23 cellular contexts compared by ENCODE assay signal in the genomic region with DNA sequence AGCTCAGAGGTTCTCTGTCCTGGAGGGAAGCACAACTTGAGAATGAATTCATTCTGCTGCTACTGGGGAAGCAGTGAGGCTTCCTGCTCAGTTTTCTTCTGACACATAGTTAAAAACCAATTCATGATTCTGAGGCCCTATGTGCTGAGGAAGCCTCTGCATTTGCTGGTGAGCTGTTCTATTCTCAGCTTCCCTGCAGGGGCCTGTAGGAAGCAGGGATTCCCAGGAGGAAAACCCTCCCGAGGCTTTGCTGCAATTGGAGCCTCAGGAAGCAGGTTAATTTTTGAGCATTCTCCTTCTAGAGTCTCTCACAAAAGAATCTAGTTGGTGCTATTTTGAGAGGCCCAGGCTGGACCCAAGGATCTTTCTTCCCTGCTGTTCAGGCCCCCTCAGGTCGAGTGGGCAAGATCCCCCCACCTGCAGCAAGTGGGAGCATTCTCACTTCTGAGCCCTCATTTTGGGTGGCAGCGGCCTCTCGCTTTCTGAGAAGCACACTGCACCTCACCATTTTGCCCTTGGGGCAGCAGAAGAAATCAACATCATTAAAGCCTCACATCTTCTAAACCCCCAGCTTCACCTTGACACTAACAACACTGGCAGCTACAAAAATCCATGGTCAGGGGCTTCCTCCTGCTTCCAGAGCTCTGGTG.
DNase-seq lines count a peak whose midpoint lies in the region; ATAC-seq and TF ChIP-seq lines count a peak whose summit lies in the region.
"Had no signal": no experiment of that assay in that cellular context is flagged by ENCODE, and none has a peak within 500 bp of the region (broad histone marks: within the 10 kb centered on the region; RNA-seq: fewer than 3 reads in every experiment).

No MANE protein-coding gene starts in this region.

- no peaks in the 10 kb centered on the region for H3K9me3 Mint-ChIP-seq in neural crest cell
- H3K9me3 Mint-ChIP-seq: activated T-cell treated with anti-CD3 and anti-CD28 coated beads, Interleukin-2, amount 50 U/mL, for 24 hours; CD4-positive, CD25-positive, alpha-beta regulatory T cell; HFFc6 had no signal

- DNase-seq in IMR-90 (peak; percentile 30), choroid plexus epithelial cell (ENCODE audit: low read depth) (peak; percentile 20), neural crest cell (ENCODE audit: low read depth, low spot score) (no peak), GF-D8 (lab: John Stamatoyannopoulos, UW) (no peak), SW480 (ENCODE audit: low spot score) (no peak), NOMO-1 (lab: John Stamatoyannopoulos, UW; ENCODE audit: unreplicated experiment in 2 of 2) (no peak)
- DNase-seq: activated CD4-positive, alpha-beta T cell treated with anti-CD3 and anti-CD28 coated beads for 4 hours; activated T-cell treated with anti-CD3 and anti-CD28 coated beads, Interleukin-2, amount 50 U/mL, for 24 hours; brain microvascular endothelial cell; CD4-positive, CD25-positive, alpha-beta regulatory T cell; DMS 273 treated with DMSO at 0.1 percent for 48 hours; HFFc6; NCI-H1048; NCI-H1930; NCI-H510A; occipital lobe; stimulated activated CD4-positive, alpha-beta T cell treated with anti-CD3 and anti-CD28 coated beads, Interleukin-1b, Interleukin-23, amount 100 ng/mL, for 48 hours; T-helper 17 cell; upper lobe of left lung had no signal

- no TSS peak for BruUV-seq in IMR-90 (replicated peaks; lab: Mats Ljungman, UMichigan)

- H3K36me3 ChIP-seq in ES-I3 (ENCODE audit: insufficient read depth, low read length), result no peaks in the 10 kb centered on the region
- H3K36me3 ChIP-seq in IMR-90 (ENCODE audit: control insufficient read depth, insufficient read depth, low read length), result no peaks in the 10 kb centered on the region
- H3K36me3 ChIP-seq: brain microvascular endothelial cell, SJSA1, upper lobe of left lung had no signal

- no peak overlapping the region for H3K4me2 ChIP-seq in IMR-90 (ENCODE audit: low read depth, low read length)

- no peaks in the 10 kb centered on the region for H3K79me1 ChIP-seq in IMR-90 (ENCODE audit: low read depth in 1 of 2, low read length in 2 of 2)

- H3K27me3 ChIP-seq in IMR-90 (ENCODE audit: control insufficient read depth, insufficient read depth, low read length), result peaks cover 2% of the 10 kb centered on the region; the same call in 1 of the 2 replicates
- H3K27me3 ChIP-seq: brain microvascular endothelial cell, SJSA1, upper lobe of left lung had no signal

- H3K4ac ChIP-seq in IMR-90 (ENCODE audit: low read depth, low read length), result no peak overlapping the region

- H2BK15ac ChIP-seq in IMR-90 (ENCODE audit: low read depth, low read length), result no peak overlapping the region

- no peak overlapping the region for H4K5ac ChIP-seq in IMR-90 (ENCODE audit: low read depth, low read length)

- TF ChIP-seq CTCF in IMR-90 (conservative IDR thresholded peaks at IDR 0.05; ENCODE audit: low read depth, low read length) (no peak), choroid plexus epithelial cell (conservative IDR thresholded peaks at IDR 0.05; ENCODE audit: low read depth, low read length) (no peak), neural crest cell (conservative IDR thresholded peaks at IDR 0.05) (no peak)

- WGBS in IMR-90 (ENCODE audit: extremely low coverage in 2 of 2, insufficient read length in 1 of 2), 2 experiments, result no CpG with 5 or more reads among the region's 4 CpGs

- ATAC-seq in IMR-90 (ENCODE audit: low read depth) (peak; percentile 44; the same call in 1 of the 2 replicates), HG03521 (IDR thresholded peaks at IDR 0.05; ENCODE audit: unreplicated experiment) (no peak)
- ATAC-seq: T-helper 17 cell had no signal

- H3K4me1 ChIP-seq in ES-I3 (ENCODE audit: insufficient read depth, low read length), result peaks cover 16% of the 10 kb centered on the region
- 0 out of 2 replicates have a peak, but pooled peaks cover 2% of the 10 kb centered on the region for H3K4me1 ChIP-seq in IMR-90 (ENCODE audit: control insufficient read depth, insufficient read depth, low read length)
- H3K4me1 ChIP-seq: upper lobe of left lung had no signal

- no peaks in the 10 kb centered on the region for H3K27me3 Mint-ChIP-seq in neural crest cell (ENCODE audit: low read depth)

- H3K23ac ChIP-seq in IMR-90 (ENCODE audit: low read depth, low read length), result no peak overlapping the region

- no peak overlapping the region for H2AK5ac ChIP-seq in IMR-90 (ENCODE audit: low read depth, low read length)

- no peaks in the 10 kb centered on the region for H3K36me3 Mint-ChIP-seq in neural crest cell (ENCODE audit: low read depth)
- H3K36me3 Mint-ChIP-seq: CD4-positive, CD25-positive, alpha-beta regulatory T cell had no signal

- peaks cover 11% of the 10 kb centered on the region for H3K4me1 Mint-ChIP-seq in neural crest cell
- H3K4me1 Mint-ChIP-seq: CD4-positive, CD25-positive, alpha-beta regulatory T cell; T-helper 17 cell had no signal

- intact Hi-C loops in IMR-90 (cut with micrococcal nuclease), result no loop called here

- H3K9me3 ChIP-seq in ES-I3 (ENCODE audit: control insufficient read depth, insufficient read depth, low read length) (peaks cover 3% of the 10 kb centered on the region; the same call in 1 of the 2 replicates), IMR-90 (ENCODE audit: control insufficient read depth, insufficient read depth, low read length) (no peaks in the 10 kb centered on the region)
- H3K9me3 ChIP-seq: SJSA1, upper lobe of left lung had no signal

- H2BK5ac ChIP-seq in IMR-90 (ENCODE audit: low read depth, low read length, poor library complexity, severe bottlenecking), result no peak overlapping the region

- CTCF ChIA-PET in IMR-90 (lab: Yijun Ruan, JAX), result no interaction called here

- no peak overlapping the region for H3K56ac ChIP-seq in IMR-90 (ENCODE audit: extremely low read depth, insufficient read depth, low read length)

- no peak overlapping the region for H3K27ac ChIP-seq in IMR-90 (ENCODE audit: insufficient read depth, low read length)
- H3K27ac ChIP-seq: brain microvascular endothelial cell, coronary artery, SJSA1, upper lobe of left lung had no signal

- TF ChIP-seq RAD21 in IMR-90 (IDR thresholded peaks at IDR 0.05; ENCODE audit: low read length), result no peak

- POLR2A ChIA-PET in IMR-90 (lab: Charles Lee; ENCODE audit: unreplicated experiment), result no interaction called here

- H3K9ac ChIP-seq in ES-I3 (ENCODE audit: low read depth, low read length) (peak overlapping the region; percentile 17; the same call in 1 of the 2 replicates), IMR-90 (ENCODE audit: low read depth, low read length) (no peak overlapping the region)

- peaks cover 2% of the 10 kb centered on the region; the same call in 1 of the 2 replicates for H3K9me1 ChIP-seq in IMR-90 (ENCODE audit: insufficient read depth, low read length)

- in situ Hi-C loops in IMR-90 (cut with MboI; ENCODE audit: low sequenced_read_pairs), result no loop called here

- H3K14ac ChIP-seq in IMR-90 (replicated peaks; ENCODE audit: low read depth, low read length), result 0 out of 2 replicates have a peak overlapping the region, but pooled peaks have one; percentile 13

- no peak overlapping the region for H2BK20ac ChIP-seq in IMR-90 (ENCODE audit: low read depth, low read length)

- peak overlapping the region; percentile 27 for H2AFZ ChIP-seq in IMR-90 (replicated peaks; ENCODE audit: low read length, poor library complexity)

- TF ChIP-seq POLR2A in IMR-90 (IDR thresholded peaks at IDR 0.05; ENCODE audit: low read depth, low read length), result no peak

- no peak overlapping the region for H3K18ac ChIP-seq in IMR-90 (ENCODE audit: low read depth, low read length)

- H3K4me3 Mint-ChIP-seq in neural crest cell, result no peak overlapping the region
- H3K4me3 Mint-ChIP-seq: activated T-cell treated with anti-CD3 and anti-CD28 coated beads, Interleukin-2, amount 50 U/mL, for 24 hours; CD4-positive, CD25-positive, alpha-beta regulatory T cell; HFFc6; T-helper 17 cell had no signal

- H2BK120ac ChIP-seq in IMR-90 (ENCODE audit: low read depth, low read length), result no peak overlapping the region

- H2AK9ac ChIP-seq in IMR-90 (replicated peaks; ENCODE audit: low read depth, low read length, poor library complexity), result no peak overlapping the region

- no peak overlapping the region for H4K91ac ChIP-seq in IMR-90 (ENCODE audit: insufficient read depth, low read depth, low read length)

- H4K20me1 ChIP-seq in IMR-90 (ENCODE audit: insufficient read depth, low read length), result no peaks in the 10 kb centered on the region

- H4K8ac ChIP-seq in IMR-90 (ENCODE audit: low read depth in 2 of 2, low read length in 2 of 2), result no peak overlapping the region

- H3K4me3 ChIP-seq in IMR-90 (ENCODE audit: insufficient read depth, low read depth, low read length) (no peak overlapping the region), choroid plexus epithelial cell (ENCODE audit: low read depth, low read length) (no peak overlapping the region)
- H3K4me3 ChIP-seq: coronary artery, SJSA1, upper lobe of left lung had no signal

- H3K27ac Mint-ChIP-seq in neural crest cell (ENCODE audit: unreplicated experiment), result peak overlapping the region; percentile 75
- H3K27ac Mint-ChIP-seq: activated T-cell treated with anti-CD3 and anti-CD28 coated beads, Interleukin-2, amount 50 U/mL, for 24 hours; CD4-positive, CD25-positive, alpha-beta regulatory T cell; HFFc6; T-helper 17 cell had no signal

- dilution Hi-C loops in IMR-90 (cut with HindIII; ENCODE audit: low sequenced_read_pairs, unreplicated experiment), result no loop called here

TF ChIP-seq in IMR-90, 13 proteins besides CTCF, POLR2A, EP300 and RAD21 (continues in another document):
- TF ChIP-seq CHD1 (IDR thresholded peaks at IDR 0.05; ENCODE audit: low read depth, low read length) (no peak), FOS (IDR thresholded peaks at IDR 0.05; ENCODE audit: low read depth, low read length) (no peak), MXI1 (IDR thresholded peaks at IDR 0.05; ENCODE audit: borderline replicate concordance, low read depth, low read length) (no peak), MAZ (IDR thresholded peaks at IDR 0.05; ENCODE audit: borderline replicate concordance, low read depth, low read length) (no peak), BHLHE40 (IDR thresholded peaks at IDR 0.05; ENCODE audit: low read depth, low read length) (no peak), SMC3 (IDR thresholded peaks at IDR 0.05; ENCODE audit: low read depth, low read length) (no peak), CEBPB (IDR thresholded peaks at IDR 0.05; ENCODE audit: low read depth, low read length) (no peak), RFX5 (IDR thresholded peaks at IDR 0.05; ENCODE audit: low read depth, low read length) (no peak), NFE2L2 (IDR thresholded peaks at IDR 0.05; ENCODE audit: low read depth, low read length) (no peak), MAFK (IDR thresholded peaks at IDR 0.05; ENCODE audit: low read depth, low read length) (no peak)
- TF ChIP-seq, protein P1, sequence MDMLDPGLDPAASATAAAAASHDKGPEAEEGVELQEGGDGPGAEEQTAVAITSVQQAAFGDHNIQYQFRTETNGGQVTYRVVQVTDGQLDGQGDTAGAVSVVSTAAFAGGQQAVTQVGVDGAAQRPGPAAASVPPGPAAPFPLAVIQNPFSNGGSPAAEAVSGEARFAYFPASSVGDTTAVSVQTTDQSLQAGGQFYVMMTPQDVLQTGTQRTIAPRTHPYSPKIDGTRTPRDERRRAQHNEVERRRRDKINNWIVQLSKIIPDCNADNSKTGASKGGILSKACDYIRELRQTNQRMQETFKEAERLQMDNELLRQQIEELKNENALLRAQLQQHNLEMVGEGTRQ (IDR thresholded peaks at IDR 0.05; ENCODE audit: low read depth, low read length), result no peak

Comparison
In these comparisons a context has a peak if more than half of its experiments do, and no peak if none do; other contexts are left out.
1. DNase-seq: peak in IMR-90 (single experiment) and choroid plexus epithelial cell (single experiment); none in neural crest cell (single experiment), GF-D8 (single experiment), SW480 (single experiment) and NOMO-1 (0 of 2).